ENCODE assay signal across 14 cellular contexts in the genomic region with DNA sequence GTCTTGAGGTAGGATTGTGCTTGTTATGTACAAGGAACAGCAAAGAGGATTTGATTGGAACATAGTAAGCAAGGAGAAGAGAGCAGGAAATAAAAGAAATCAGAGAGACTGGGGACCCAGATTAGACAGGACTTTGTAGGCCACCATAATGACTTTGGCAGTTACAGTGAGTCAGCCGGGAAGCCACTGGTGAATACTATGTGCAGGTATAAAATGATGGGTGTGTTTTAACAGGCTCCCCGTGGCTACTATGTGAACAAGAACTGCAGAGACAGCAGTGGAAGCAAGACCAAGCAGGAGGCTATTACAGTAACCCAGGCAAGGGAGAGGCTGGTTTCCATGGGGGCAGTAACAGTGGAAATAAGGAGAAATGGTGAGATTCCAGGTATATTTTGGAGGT.
"Had no signal": no experiment of that assay in that cellular context is flagged by ENCODE, and none has a peak within 500 bp of the region (broad histone marks: within the 10 kb centered on the region; RNA-seq: fewer than 3 reads in every experiment).

No MANE protein-coding gene starts in this region.

- H3K9me3 Mint-ChIP-seq: activated naive CD4-positive, alpha-beta T cell treated with anti-CD3 and anti-CD28 coated beads for 36 hours; immature natural killer cell; neural crest cell; T-helper 1 cell treated with Interleukin-12 subunit alpha and Interleukin-12 subunit beta and Interleukin-4 antibody, amounts not matched to agents 30 μg/mL and 1 μg/mL, for 36 hours had no signal

- H3K27ac Mint-ChIP-seq: activated naive CD4-positive, alpha-beta T cell treated with anti-CD3 and anti-CD28 coated beads for 36 hours; T-helper 1 cell treated with Interleukin-12 subunit alpha and Interleukin-12 subunit beta and Interleukin-4 antibody, amounts not matched to agents 30 μg/mL and 1 μg/mL, for 36 hours had no signal

- DNase-seq: activated CD4-positive, CD25-positive, alpha-beta regulatory T cell; activated naive CD4-positive, alpha-beta T cell treated with anti-CD3 and anti-CD28 coated beads for 36 hours; caudate nucleus; effector CD8-positive, alpha-beta T cell; erythroblast; immature natural killer cell; mesendoderm; pancreas; stimulated activated CD4-positive, alpha-beta T cell treated with anti-CD3 and anti-CD28 coated beads, Interleukin-15, amount 100 ng/mL, for 24 hours; stimulated activated CD4-positive, alpha-beta T cell treated with anti-CD3 and anti-CD28 coated beads, Interleukin-4, amount 100 ng/mL, for 24 hours; tibial artery had no signal

- H3K27ac ChIP-seq: coronary artery, pancreas, tibial artery had no signal

- H3K9me3 ChIP-seq: pancreas, tibial artery had no signal

- ATAC-seq: pancreas had no signal

- H3K4me1 Mint-ChIP-seq: immature natural killer cell, neural crest cell had no signal

- H3K4me1 ChIP-seq: pancreas had no signal

- H3K4me3 Mint-ChIP-seq: activated naive CD4-positive, alpha-beta T cell treated with anti-CD3 and anti-CD28 coated beads for 36 hours; neural crest cell; T-helper 1 cell treated with Interleukin-12 subunit alpha and Interleukin-12 subunit beta and Interleukin-4 antibody, amounts not matched to agents 30 μg/mL and 1 μg/mL, for 36 hours had no signal

- H3K4me3 ChIP-seq: coronary artery, pancreas, tibial artery had no signal

- H3K27me3 ChIP-seq: pancreas, tibial artery had no signal
